ENCODE assay signal across 30 cellular contexts in genomic region chr7:51209426-51209825, GRCh38.
DNase-seq lines count a peak whose midpoint lies in the region; ATAC-seq and TF ChIP-seq lines count a peak whose summit lies in the region.
"Had no signal": no experiment of that assay in that cellular context is flagged by ENCODE, and none has a peak within 500 bp of the region (broad histone marks: within the 10 kb centered on the region; RNA-seq: fewer than 3 reads in every experiment).

No MANE protein-coding gene starts in this region.

- H3K27ac Mint-ChIP-seq in type B pancreatic cell: peak overlapping the region; percentile 50
- H3K27ac Mint-ChIP-seq: activated naive CD8-positive, alpha-beta T cell treated with anti-CD3 and anti-CD28 coated beads, Interleukin-2, amount 10 ng/mL, durations not matched to agents 7 days and 5 days; CD8-positive, alpha-beta T cell; memory B cell had no signal

- H3K4me1 ChIP-seq in hepatocyte (ENCODE audit: insufficient read depth): peaks cover 5% of the 10 kb centered on the region
- H3K4me1 ChIP-seq: ascending aorta, psoas muscle had no signal

- no peaks in the 10 kb centered on the region for H3K36me3 ChIP-seq in hepatocyte (replicated peaks; ENCODE audit: insufficient read depth, low read depth)
- H3K36me3 ChIP-seq: ascending aorta had no signal

- no peaks in the 10 kb centered on the region for H3K27me3 Mint-ChIP-seq in type B pancreatic cell
- H3K27me3 Mint-ChIP-seq: activated naive CD8-positive, alpha-beta T cell treated with anti-CD3 and anti-CD28 coated beads, Interleukin-2, amount 10 ng/mL, durations not matched to agents 7 days and 5 days; memory B cell had no signal

- WGBS in hepatocyte (ENCODE audit: low lambda C conversion rate, missing lambda C conversion rate): 90% methylated on average over 6 of the region's 6 CpGs

- H3K27me3 ChIP-seq in hepatocyte: no peaks in the 10 kb centered on the region
- H3K27me3 ChIP-seq: ascending aorta had no signal

- no peaks in the 10 kb centered on the region for H3K9me3 Mint-ChIP-seq in type B pancreatic cell

- no peak overlapping the region for H3K4me2 ChIP-seq in hepatocyte
- H3K4me2 ChIP-seq: KMS-11 had no signal

- peak overlapping the region; percentile 53 for H3K27ac ChIP-seq in hepatocyte
- H3K27ac ChIP-seq: ascending aorta, KMS-11, psoas muscle, WERI-Rb-1 had no signal

- H3K9me3 ChIP-seq in hepatocyte (ENCODE audit: low read depth): peaks cover under 1% of the 10 kb centered on the region
- H3K9me3 ChIP-seq: ascending aorta, psoas muscle had no signal

- H3K4me3 Mint-ChIP-seq in type B pancreatic cell: no peak overlapping the region
- H3K4me3 Mint-ChIP-seq: activated naive CD8-positive, alpha-beta T cell treated with anti-CD3 and anti-CD28 coated beads, Interleukin-2, amount 10 ng/mL, durations not matched to agents 7 days and 5 days; CD8-positive, alpha-beta T cell; memory B cell had no signal

- H3K79me2 ChIP-seq in hepatocyte: peaks cover 8% of the 10 kb centered on the region

- DNase-seq in NCI-H748 (lab: John Stamatoyannopoulos, UW; ENCODE audit: unreplicated experiment) (peak; percentile 52), NCI-H748 treated with DMSO at 0.1 percent for 48 hours (lab: John Stamatoyannopoulos, UW) (no peak), hepatocyte (ENCODE audit: low spot score) (no peak), type B pancreatic cell (ENCODE audit: extremely low spot score, unreplicated experiment) (no peak), GDM1 (lab: John Stamatoyannopoulos, UW) (no peak), GF-D8 (lab: John Stamatoyannopoulos, UW) (no peak)
- DNase-seq in Jurkat, Clone E6-1 (ENCODE audit: low read depth, low spot score): peak; percentile 18
- DNase-seq: activated CD4-positive, alpha-beta T cell treated with anti-CD3 and anti-CD28 coated beads for 48 hours; activated CD8-positive, alpha-beta memory T cell treated with anti-CD3 and anti-CD28 coated beads for 24 hours; activated effector memory CD4-positive, alpha-beta T cell treated with anti-CD3 and anti-CD28 coated beads, Interleukin-2, amount 50 U/mL, for 16 hours; activated naive CD8-positive, alpha-beta T cell treated with anti-CD3 and anti-CD28 coated beads, Interleukin-2, amount 10 ng/mL, durations not matched to agents 7 days and 5 days; activated T-cell treated with anti-CD3 and anti-CD28 coated beads, Interleukin-2, amount 50 U/mL, for 1 hour; CD8-positive, alpha-beta T cell; central memory CD4-positive, alpha-beta T cell; foreskin fibroblast; left colon; NCI-H1694; NCI-H2171; nucleus accumbens; psoas muscle; Right ventricle myocardium superior; stimulated activated naive CD4-positive, alpha-beta T cell treated with Interleukin-2 at 50 U/mL for 16 hours; T-helper 9 cell; WERI-Rb-1 had no signal

- no peak overlapping the region for H3K4me3 ChIP-seq in Jurkat, Clone E6-1 (ENCODE audit: low read length)
- H3K4me3 ChIP-seq in hepatocyte: no peak overlapping the region
- H3K4me3 ChIP-seq: ascending aorta, GM12878, psoas muscle had no signal

- H3K9me2 ChIP-seq in hepatocyte (replicated peaks; ENCODE audit: insufficient read depth): no peaks in the 10 kb centered on the region

- H4K20me1 ChIP-seq in hepatocyte (ENCODE audit: insufficient read depth, poor library complexity, severe bottlenecking): no peaks in the 10 kb centered on the region

- no peak overlapping the region for H2AFZ ChIP-seq in hepatocyte

- no peak for TF ChIP-seq CTCF in hepatocyte (IDR thresholded peaks at IDR 0.05; ENCODE audit: poor library complexity)
- TF ChIP-seq CTCF in type B pancreatic cell (conservative IDR thresholded peaks at IDR 0.05): no peak

- ATAC-seq in GM21447 (IDR thresholded peaks at IDR 0.05; ENCODE audit: unreplicated experiment): no peak
- ATAC-seq: CD8-positive, alpha-beta T cell; esophagus mucosa; GM12878; left colon; psoas muscle had no signal

- peaks cover 6% of the 10 kb centered on the region for H3K36me3 Mint-ChIP-seq in type B pancreatic cell
- H3K36me3 Mint-ChIP-seq: activated naive CD8-positive, alpha-beta T cell treated with anti-CD3 and anti-CD28 coated beads, Interleukin-2, amount 10 ng/mL, durations not matched to agents 7 days and 5 days; CD8-positive, alpha-beta T cell; memory B cell had no signal

- no peaks in the 10 kb centered on the region for H3K4me1 Mint-ChIP-seq in type B pancreatic cell (ENCODE audit: unreplicated experiment)
- H3K4me1 Mint-ChIP-seq: activated naive CD8-positive, alpha-beta T cell treated with anti-CD3 and anti-CD28 coated beads, Interleukin-2, amount 10 ng/mL, durations not matched to agents 7 days and 5 days; memory B cell had no signal

Comparison
In these comparisons a context has a peak if more than half of its experiments do, and no peak if none do; other contexts are left out.
1. DNase-seq: peak in NCI-H748 (single experiment) and Jurkat, Clone E6-1 (single experiment); none in NCI-H748 treated with DMSO at 0.1 percent for 48 hours (single experiment), hepatocyte (single experiment), type B pancreatic cell (single experiment), GDM1 (single experiment) and GF-D8 (single experiment).